ENCODE assay signal across 8 cellular contexts in genomic region chrX:54181196-54181953, GRCh38. TPM values are rescaled to one million over a fixed set of nuclear protein-coding genes. Genes with fewer than 3 reads are reported as not detected.
DNase-seq lines count a peak whose midpoint lies in the region; ATAC-seq and TF ChIP-seq lines count a peak whose summit lies in the region.

No MANE protein-coding gene starts in this region.

- H3K4me1 Mint-ChIP-seq in endothelial cell (ENCODE audit: unreplicated experiment) = peaks cover 25% of the 10 kb centered on the region

- peak overlapping the region; percentile 87 for H3K4me3 Mint-ChIP-seq in endothelial cell (ENCODE audit: unreplicated experiment)

- H3K9me3 ChIP-seq in OCI-LY3 (ENCODE audit: insufficient read depth, low read length) = no peaks in the 10 kb centered on the region

- H3K27ac Mint-ChIP-seq in endothelial cell (ENCODE audit: unreplicated experiment) = peak overlapping the region; percentile 44

- TF ChIP-seq CTCF in OCI-LY3 (IDR thresholded peaks at IDR 0.05; ENCODE audit: low read depth, low read length) = no peak
- TF ChIP-seq CTCF in endothelial cell (IDR thresholded peaks at IDR 0.05; ENCODE audit: unreplicated experiment) = no peak
- no peak for TF ChIP-seq CTCF in retinal pigment epithelial cell (conservative IDR thresholded peaks at IDR 0.05; ENCODE audit: low read depth, low read length)

- H3K79me2 ChIP-seq in OCI-LY3 (ENCODE audit: low read length) = peaks cover 69% of the 10 kb centered on the region

- peak overlapping the region; percentile 98 for H3K9ac ChIP-seq in OCI-LY3 (ENCODE audit: low read length)

- H3K36me3 Mint-ChIP-seq in endothelial cell (ENCODE audit: low read depth, unreplicated experiment) = peaks cover 9% of the 10 kb centered on the region

- peaks cover 44% of the 10 kb centered on the region for H4K20me1 ChIP-seq in OCI-LY3 (ENCODE audit: insufficient read depth, low read length)

- DNase-seq in endothelial cell (ENCODE audit: low spot score) (no peak), retinal pigment epithelial cell (ENCODE audit: low read depth) (no peak), DMS53 treated with DMSO at 0.1 percent for 48 hours (lab: John Stamatoyannopoulos, UW; ENCODE audit: unreplicated experiment) (no peak)
- no peak for DNase-seq in stimulated activated naive CD4-positive, alpha-beta T cell (lab: John Stamatoyannopoulos, UW)
- DNase-seq in stimulated activated CD4-positive, alpha-beta T cell treated with anti-CD3 and anti-CD28 coated beads, Interleukin-12 subunit alpha, Interleukin-12 subunit beta, amount 100 ng/mL, for 4 hours = no peak

- peaks cover 52% of the 10 kb centered on the region for H3K4me1 ChIP-seq in OCI-LY3 (ENCODE audit: low read length)

- no peaks in the 10 kb centered on the region for H3K27me3 ChIP-seq in OCI-LY3 (ENCODE audit: low read depth, low read length)

- H3K9me3 Mint-ChIP-seq in endothelial cell (ENCODE audit: unreplicated experiment) = no peaks in the 10 kb centered on the region

- ATAC-seq in HG03175 (IDR thresholded peaks at IDR 0.05; ENCODE audit: unreplicated experiment) = no peak

- peak overlapping the region; percentile 93 for H3K4me2 ChIP-seq in OCI-LY3 (ENCODE audit: low read length)

- H3K36me3 ChIP-seq in OCI-LY3 (replicated peaks; ENCODE audit: low read depth, low read length) = peaks cover 31% of the 10 kb centered on the region

- no peak overlapping the region for H3K27ac ChIP-seq in OCI-LY3 (ENCODE audit: low read length)

- H3K4me3 ChIP-seq in GM08714 (ENCODE audit: low read length) (peak overlapping the region; percentile 89), OCI-LY3 (ENCODE audit: low read length) (peak overlapping the region; percentile 98), retinal pigment epithelial cell (ENCODE audit: low read length) (peak overlapping the region; percentile 63)

- H3K27me3 Mint-ChIP-seq in endothelial cell (ENCODE audit: unreplicated experiment) = peaks cover 2% of the 10 kb centered on the region

- no peak overlapping the region for H2AFZ ChIP-seq in OCI-LY3 (ENCODE audit: low read depth, low read length)

RNA-seq across cellular contexts. Expression of gene FAM120C, which starts 1.7 kb away (rescaled TPM):
- total RNA-seq in endothelial cell (ENCODE audit: unreplicated experiment) = 7.0 TPM
